In the genomic region with DNA sequence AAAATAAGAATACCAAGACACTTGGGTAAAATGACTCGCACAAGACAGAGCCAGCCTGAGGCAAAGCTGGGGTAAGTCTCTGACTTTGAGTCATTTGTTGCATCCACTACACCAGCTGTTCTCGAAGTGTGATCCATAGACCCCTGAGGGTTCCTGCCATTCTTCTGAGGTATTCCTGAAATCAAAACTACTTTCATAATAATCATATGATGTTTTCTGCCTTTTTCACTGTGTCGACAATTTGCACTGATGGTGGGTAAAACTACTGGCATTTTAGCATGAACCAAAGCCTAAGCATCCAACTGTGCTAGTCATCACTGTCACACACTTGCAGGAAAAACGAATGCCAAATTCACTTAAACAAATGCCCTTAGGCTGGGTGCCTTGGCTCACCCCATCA, we compare ENCODE assay signal across 16 cellular contexts.
DNase-seq lines count a peak whose midpoint lies in the region; ATAC-seq and TF ChIP-seq lines count a peak whose summit lies in the region.
"Had no signal": no experiment of that assay in that cellular context is flagged by ENCODE, and none has a peak within 500 bp of the region (broad histone marks: within the 10 kb centered on the region; RNA-seq: fewer than 3 reads in every experiment).

No MANE protein-coding gene starts in this region.

- H3K4me3 ChIP-seq in H7 (ENCODE audit: insufficient read depth, low read depth, low read length), result no peak overlapping the region
- H3K4me3 ChIP-seq in mammary epithelial cell (replicated peaks in 1 of 3; ENCODE audit: insufficient read depth in 1 of 3, low read depth in 2 of 3, low read length in 3 of 3), result no peak overlapping the region
- no peak overlapping the region for H3K4me3 ChIP-seq in mesenchymal stem cell (ENCODE audit: insufficient read depth in 1 of 2, low read depth in 1 of 2, low read length in 2 of 2)
- H3K4me3 ChIP-seq: ovary had no signal

- WGBS in mammary epithelial cell (ENCODE audit: low coverage, missing lambda C conversion rate), result 40% methylated on average over 4 of the region's 4 CpGs
- WGBS in mesenchymal stem cell, result 90% methylated on average over 4 of the region's 4 CpGs

- ATAC-seq in Right ventricle myocardium superior (ENCODE audit: poor library complexity), result no peak

- H3K9me3 ChIP-seq in mammary epithelial cell (replicated peaks; ENCODE audit: insufficient read depth, low read length), result no peaks in the 10 kb centered on the region
- no peaks in the 10 kb centered on the region for H3K9me3 ChIP-seq in mesenchymal stem cell (ENCODE audit: control insufficient read depth, low read length)
- H3K9me3 ChIP-seq: BE2C, ovary had no signal

- H3K4ac ChIP-seq in mesenchymal stem cell (ENCODE audit: low read depth in 1 of 2, low read length in 2 of 2), result no peak overlapping the region

- DNase-seq in COLO829 (ENCODE audit: low spot score) (peak; percentile 47), H7 (peak; percentile 28), mammary epithelial cell (peak; percentile 73), mesenchymal stem cell (peak; percentile 24), Right ventricle myocardium superior (no peak), type B pancreatic cell (ENCODE audit: extremely low spot score, unreplicated experiment) (no peak)
- no peak for DNase-seq in stimulated activated naive CD4-positive, alpha-beta T cell treated with Interleukin-2 at 50 U/mL for 16 hours (lab: John Stamatoyannopoulos, UW)
- DNase-seq in NK-92 treated with Interleukin-12 subunit alpha and Interleukin-12 subunit beta, amount 100 ng/mL, for 24 hours (lab: John Stamatoyannopoulos, UW), result no peak
- DNase-seq: activated B cell treated with CpG ODN at 0.5 μM for 24 hours, BE2C, dermis blood vessel endothelial cell, DMS153, NCI-H1105, NCI-H345, ovary had no signal

- H3K27ac ChIP-seq in mammary epithelial cell (ENCODE audit: insufficient read depth, low read depth, low read length) (no peak overlapping the region), mesenchymal stem cell (ENCODE audit: low read length, poor library complexity, severe bottlenecking) (no peak overlapping the region)
- H3K27ac ChIP-seq: ovary had no signal

- dilution Hi-C loops in mammary epithelial cell (cut with HindIII; ENCODE audit: low sequenced_read_pairs), result no loop called here

- H3K79me2 ChIP-seq in mammary epithelial cell (ENCODE audit: insufficient read depth, low read length), result no peaks in the 10 kb centered on the region

- H4K91ac ChIP-seq in mesenchymal stem cell (ENCODE audit: low read length), result no peak overlapping the region

- no peaks in the 10 kb centered on the region for H3K36me3 ChIP-seq in H7 (replicated peaks; ENCODE audit: control insufficient read depth, insufficient read depth, low read length)
- H3K36me3 ChIP-seq in mammary epithelial cell (ENCODE audit: insufficient read depth, low read length), result no peaks in the 10 kb centered on the region
- H3K36me3 ChIP-seq in mesenchymal stem cell (ENCODE audit: control insufficient read depth in 1 of 2, insufficient read depth in 2 of 2, low read depth in 1 of 2, low read length in 2 of 2), result peaks cover 0 to 8% of the 10 kb centered on the region in 2 experiments
- H3K36me3 ChIP-seq: BE2C, ovary had no signal

- no peaks in the 10 kb centered on the region for H4K20me1 ChIP-seq in mammary epithelial cell (ENCODE audit: insufficient read depth, low read length)

- H3K79me1 ChIP-seq in mesenchymal stem cell (replicated peaks; ENCODE audit: low read length, poor library complexity, severe bottlenecking), result no peaks in the 10 kb centered on the region

- H3K9me3 Mint-ChIP-seq in type B pancreatic cell, result no peaks in the 10 kb centered on the region
- H3K9me3 Mint-ChIP-seq: activated B cell treated with CpG ODN at 0.5 μM for 24 hours, mesothelial cell of epicardium had no signal

- no peak overlapping the region for H2AK5ac ChIP-seq in mesenchymal stem cell (ENCODE audit: low read length, severe bottlenecking)

- no peak overlapping the region for H3K23ac ChIP-seq in mesenchymal stem cell (ENCODE audit: low read length in 2 of 2)

- H3K18ac ChIP-seq in mesenchymal stem cell (ENCODE audit: low read depth in 1 of 2, low read length in 2 of 2), result no peak overlapping the region

- intact Hi-C loops in mammary epithelial cell (cut with micrococcal nuclease), result no loop called here
- intact Hi-C loops in Right ventricle myocardium superior (cut with DNase I), result no loop called here

- in situ Hi-C loops in mammary epithelial cell (cut with MboI; ENCODE audit: low sequenced_read_pairs in 2 of 2), result no loop called here

- no peak overlapping the region for H3K14ac ChIP-seq in mesenchymal stem cell (ENCODE audit: low read length in 2 of 2)

- H3K36me3 Mint-ChIP-seq in type B pancreatic cell, result no peaks in the 10 kb centered on the region
- H3K36me3 Mint-ChIP-seq: mesothelial cell of epicardium had no signal

- H2BK5ac ChIP-seq in mesenchymal stem cell (ENCODE audit: low read depth, low read length, poor library complexity, severe bottlenecking), result no peak overlapping the region

- no peak overlapping the region for H3K27ac Mint-ChIP-seq in type B pancreatic cell
- H3K27ac Mint-ChIP-seq: activated B cell treated with CpG ODN at 0.5 μM for 24 hours had no signal

- TF ChIP-seq CTCF in mammary epithelial cell (conservative IDR thresholded peaks at IDR 0.05 in 1 of 2, IDR thresholded peaks at IDR 0.05 in 1 of 2; ENCODE audit: extremely low read depth in 1 of 2, insufficient read depth in 1 of 2, low read depth in 1 of 2, low read length in 2 of 2) (no peak), type B pancreatic cell (conservative IDR thresholded peaks at IDR 0.05) (no peak)

- H3K4me2 ChIP-seq in mammary epithelial cell (ENCODE audit: insufficient read depth, low read depth, low read length) (no peak overlapping the region), mesenchymal stem cell (ENCODE audit: low read length, poor library complexity, severe bottlenecking) (no peak overlapping the region)

- no peak overlapping the region for H2BK12ac ChIP-seq in mesenchymal stem cell (ENCODE audit: low read length in 2 of 2)

- H2BK15ac ChIP-seq in mesenchymal stem cell (ENCODE audit: low read depth, poor library complexity, severe bottlenecking), result no peak overlapping the region

- H2BK120ac ChIP-seq in mesenchymal stem cell (ENCODE audit: low read depth, low read length), result no peak overlapping the region

- no TSS peak for BruUV-seq in mammary epithelial cell (replicated peaks; lab: Mats Ljungman, UMichigan)

- no peak overlapping the region for H3K4me3 Mint-ChIP-seq in type B pancreatic cell
- H3K4me3 Mint-ChIP-seq: activated B cell treated with CpG ODN at 0.5 μM for 24 hours, mesothelial cell of epicardium had no signal

- no peaks in the 10 kb centered on the region for H3K27me3 Mint-ChIP-seq in type B pancreatic cell
- H3K27me3 Mint-ChIP-seq: activated B cell treated with CpG ODN at 0.5 μM for 24 hours had no signal

- no peak overlapping the region for H3K9ac ChIP-seq in mammary epithelial cell (ENCODE audit: insufficient read depth, low read length)
- no peak overlapping the region for H3K9ac ChIP-seq in mesenchymal stem cell (ENCODE audit: low read length)

- H4K8ac ChIP-seq in mesenchymal stem cell (ENCODE audit: low read length), result no peak overlapping the region

- H3K4me1 Mint-ChIP-seq in type B pancreatic cell (ENCODE audit: unreplicated experiment), result peaks cover 10% of the 10 kb centered on the region

- CTCF ChIA-PET in mammary epithelial cell (lab: Charles Lee; ENCODE audit: low non-redundant PET), result no interaction called here

- H2AFZ ChIP-seq in mammary epithelial cell (ENCODE audit: low read depth, low read length), result no peak overlapping the region
- no peak overlapping the region for H2AFZ ChIP-seq in mesenchymal stem cell (ENCODE audit: low read depth, low read length)

- H3K4me1 ChIP-seq in mammary epithelial cell (ENCODE audit: insufficient read depth, low read length) (peaks cover 5% of the 10 kb centered on the region), mesenchymal stem cell (ENCODE audit: control insufficient read depth, insufficient read depth, low read depth, low read length) (no peaks in the 10 kb centered on the region)
- H3K4me1 ChIP-seq: BE2C had no signal

- H3K27me3 ChIP-seq in H7 (ENCODE audit: control insufficient read depth, insufficient read depth, low read length), result no peaks in the 10 kb centered on the region
- no peaks in the 10 kb centered on the region for H3K27me3 ChIP-seq in mammary epithelial cell (ENCODE audit: insufficient read depth, low read length)
- no peaks in the 10 kb centered on the region for H3K27me3 ChIP-seq in mesenchymal stem cell (ENCODE audit: control insufficient read depth in 1 of 2, insufficient read depth in 1 of 2, low read length in 2 of 2)
- H3K27me3 ChIP-seq: BE2C, ovary had no signal

Comparison
In these comparisons a context has a peak if more than half of its experiments do, and no peak if none do; other contexts are left out.
1. DNase-seq: peak in COLO829 (single experiment), H7 (single experiment), mammary epithelial cell (single experiment) and mesenchymal stem cell (single experiment); none in Right ventricle myocardium superior (single experiment), stimulated activated naive CD4-positive, alpha-beta T cell treated with Interleukin-2 at 50 U/mL for 16 hours (single experiment), type B pancreatic cell (single experiment) and NK-92 treated with Interleukin-12 subunit alpha and Interleukin-12 subunit beta, amount 100 ng/mL, for 24 hours (single experiment).